In the genomic region with DNA sequence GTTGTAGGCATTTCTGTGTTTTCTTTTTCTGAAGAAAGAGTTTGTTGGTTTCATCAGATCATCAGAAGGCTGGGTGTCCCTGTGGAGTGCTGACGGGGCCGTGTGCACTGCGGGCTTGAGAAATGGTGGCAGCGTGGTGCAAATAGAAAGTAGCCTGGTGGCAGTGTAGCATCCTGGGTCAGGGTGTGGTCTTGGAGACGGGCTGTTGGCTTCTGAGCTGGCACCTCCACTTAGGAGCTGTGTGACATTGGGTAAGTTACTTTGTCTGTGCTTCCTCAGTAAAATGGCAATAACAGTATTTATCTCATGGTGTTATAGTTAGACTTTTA, we compare ENCODE assay signal across 9 cellular contexts. TPM values are rescaled to one million over a fixed set of nuclear protein-coding genes. Genes with fewer than 3 reads are reported as not detected.
DNase-seq lines count a peak whose midpoint lies in the region; ATAC-seq and TF ChIP-seq lines count a peak whose summit lies in the region.
"Had no signal": no experiment of that assay in that cellular context is flagged by ENCODE, and none has a peak within 500 bp of the region (broad histone marks: within the 10 kb centered on the region; RNA-seq: fewer than 3 reads in every experiment).

No MANE protein-coding gene starts in this region.

- DNase-seq in AG04449 (ENCODE audit: low read depth, low spot score): no peak
- no peak for DNase-seq in SJSA1 (ENCODE audit: low read depth in 1 of 2, low spot score in 2 of 2)
- no peak for DNase-seq in fibroblast of lung (ENCODE audit: low read depth in 2 of 2)
- DNase-seq in pons (ENCODE audit: low spot score): peak; percentile 50
- DNase-seq in erythroblast (lab: John Stamatoyannopoulos, UW): no peak
- no peak for DNase-seq in stimulated activated naive CD4-positive, alpha-beta T cell treated with Interleukin-2 at 50 U/mL for 16 hours (lab: John Stamatoyannopoulos, UW)
- DNase-seq: stimulated activated CD4-positive, alpha-beta T cell treated with anti-CD3 and anti-CD28 coated beads, Interleukin-2, amount 100 ng/mL, for 48 hours had no signal

- H3K9me3 ChIP-seq in SJSA1 (replicated peaks): no peaks in the 10 kb centered on the region
- no peaks in the 10 kb centered on the region for H3K9me3 ChIP-seq in fibroblast of lung (ENCODE audit: control insufficient read depth, insufficient read depth, low read depth, low read length)

- peak overlapping the region; percentile 89 for H3K4me2 ChIP-seq in fibroblast of lung (ENCODE audit: extremely low read depth, insufficient read depth, low read length)

- H3K4me1 ChIP-seq in SJSA1 (replicated peaks): peaks cover 48% of the 10 kb centered on the region
- H3K4me1 ChIP-seq in fibroblast of lung (ENCODE audit: control insufficient read depth, extremely low read depth, insufficient read depth, low read length): peaks cover 55% of the 10 kb centered on the region

- H4K20me1 ChIP-seq in fibroblast of lung (ENCODE audit: control insufficient read depth, extremely low read depth, insufficient read depth, low read length): no peaks in the 10 kb centered on the region

- POLR2A ChIA-PET in AG04449 (lab: Yijun Ruan, JAX): interaction anchor here (0.6 to 3.6 kb wide), 8 partner anchors 8 to 32 kb away, joined by 3 to 25 read pairs (median 4); no protein-coding TSS in a partner anchor

- H3K27ac ChIP-seq in SJSA1 (peak overlapping the region; percentile 14; the same call in 1 of the 2 replicates), fibroblast of lung (ENCODE audit: insufficient read depth, low read length) (peak overlapping the region; percentile 92)

- no peak for TF ChIP-seq POLR2A in erythroblast (IDR thresholded peaks at IDR 0.05; ENCODE audit: low read length)

- ATAC-seq in GM21447 (IDR thresholded peaks at IDR 0.05; ENCODE audit: unreplicated experiment) (no peak), GM19463 (IDR thresholded peaks at IDR 0.05; ENCODE audit: unreplicated experiment) (no peak)

- peak overlapping the region; percentile 39 for H3K9ac ChIP-seq in fibroblast of lung (ENCODE audit: insufficient read depth, low read length)

- H3K36me3 ChIP-seq in SJSA1 (peaks cover 45% of the 10 kb centered on the region), fibroblast of lung (ENCODE audit: control insufficient read depth, insufficient read depth, low read length) (peaks cover 11% of the 10 kb centered on the region)

- TF ChIP-seq CTCF in AG04449 (IDR thresholded peaks at IDR 0.05; ENCODE audit: insufficient read depth, low read length, missing control alignments) (no peak), fibroblast of lung (conservative IDR thresholded peaks at IDR 0.05 in 1 of 2, IDR thresholded peaks at IDR 0.05 in 1 of 2; ENCODE audit: low read depth in 1 of 2, low read length in 2 of 2) (no peak)

- CTCF ChIA-PET in AG04449 (lab: Yijun Ruan, JAX): interaction anchor here (0.8 to 5.0 kb wide), 6 partner anchors 12 to 62 kb away, joined by 3 to 17 read pairs (median 5); no protein-coding TSS in a partner anchor

- H3K4me3 ChIP-seq in AG04449 (ENCODE audit: low read depth, low read length) (peak overlapping the region; percentile 35), SJSA1 (no peak overlapping the region), fibroblast of lung (replicated peaks in 1 of 4; ENCODE audit: control extremely low read depth in 1 of 4, insufficient read depth in 1 of 4, low read depth in 3 of 4, low read length in 4 of 4) (peak overlapping the region in 3 of 4 experiments; percentile 36 to 48 (median 40))

- peaks cover 90% of the 10 kb centered on the region for H3K79me2 ChIP-seq in fibroblast of lung (ENCODE audit: control insufficient read depth, insufficient read depth, low read length)

- H3K27me3 ChIP-seq in SJSA1 (replicated peaks) (no peaks in the 10 kb centered on the region), fibroblast of lung (ENCODE audit: control insufficient read depth, insufficient read depth, low read length) (no peaks in the 10 kb centered on the region)

- H2AFZ ChIP-seq in fibroblast of lung (ENCODE audit: low read length): no peak overlapping the region

RNA-seq across cellular contexts. Expression of a gene that starts 10.0 kb away (rescaled TPM):
- total RNA-seq in SJSA1 (2014; rRNA removed; shearing (Covaris generic)): 65.0 and 87.8 TPM in 2 replicates
- total RNA-seq in fibroblast of lung: 18.2 and 38.5 TPM in 2 replicates
- polyA plus RNA-seq in fibroblast of lung: 50.5 and 94.8 TPM in 2 replicates
- 69.9 and 152 TPM in 2 replicates for polyA plus RNA-seq in fibroblast of lung (2012)
- polyA minus RNA-seq in fibroblast of lung (ENCODE audit: low replicate concordance): 218 and 448 TPM in 2 replicates

RNA-seq across cellular contexts. Expression of a gene that starts 48.4 kb away (rescaled TPM):
- total RNA-seq in SJSA1 (2014; rRNA removed; shearing (Covaris generic)): 2,445 and 3,427 TPM in 2 replicates
- total RNA-seq in fibroblast of lung: 1,962 and 4,466 TPM in 2 replicates
- 5,623 and 6,025 TPM in 2 replicates for polyA plus RNA-seq in fibroblast of lung
- polyA plus RNA-seq in fibroblast of lung (2012): 3,434 and 3,467 TPM in 2 replicates
- 1,117 and 1,370 TPM in 2 replicates for polyA minus RNA-seq in fibroblast of lung (ENCODE audit: low replicate concordance)
